In genomic region chr7:152126741-152127140, GRCh38 we compare ENCODE assay signal across 32 cellular contexts.
DNase-seq lines count a peak whose midpoint lies in the region; ATAC-seq and TF ChIP-seq lines count a peak whose summit lies in the region.
"Had no signal": no experiment of that assay in that cellular context is flagged by ENCODE, and none has a peak within 500 bp of the region (broad histone marks: within the 10 kb centered on the region; RNA-seq: fewer than 3 reads in every experiment).

No MANE protein-coding gene starts in this region.

- no peak for ATAC-seq in WTC11
- ATAC-seq in left lobe of liver = peak; percentile 17
- ATAC-seq in stimulated activated memory B cell treated with anti-CD40 and anti-IgM and Interleukin-4, amounts not matched to agents 10 μg/mL and 1 μg/mL and 100 μg/mL, for 72 hours = no peak
- ATAC-seq: activated CD4-positive, CD25-positive, alpha-beta regulatory T cell treated with anti-CD3 and anti-CD28 coated beads, Interleukin-2, amount 50 U/mL, for 24 hours; esophagus mucosa; heart right ventricle; Right ventricle myocardium inferior; upper lobe of right lung had no signal

- no peak for TF ChIP-seq CTCF in WTC11 (IDR thresholded peaks at IDR 0.05)

- no peak for DNase-seq in activated naive CD4-positive, alpha-beta T cell treated with anti-CD3 and anti-CD28 coated beads, Interleukin-2, amount 10 ng/mL, durations not matched to agents 7 days and 5 days
- no peak for DNase-seq in activated naive CD4-positive, alpha-beta T cell treated with anti-CD3 and anti-CD28 coated beads, Interleukin-2, amount 50 U/mL, for 16 hours
- DNase-seq in WTC11 (ENCODE audit: low spot score) (no peak), left lobe of liver (ENCODE audit: low spot score) (no peak), posterior cingulate gyrus (no peak), RKO (ENCODE audit: low spot score) (no peak), GM19240 (ENCODE audit: insufficient read length, low spot score) (no peak)
- DNase-seq: activated CD4-positive, alpha-beta memory T cell treated with anti-CD3 and anti-CD28 coated beads for 36 hours; activated CD8-positive, alpha-beta memory T cell treated with anti-CD3 and anti-CD28 coated beads, Interleukin-2, amount 50 U/mL, for 4 hours; CD4-positive, alpha-beta memory T cell; central memory CD4-positive, alpha-beta T cell; foreskin fibroblast; HCEC 1CT; heart right ventricle; kidney; midbrain; naive B cell; NCI-H1436 treated with DMSO at 0.1 percent for 48 hours; NCI-H2081 treated with DMSO at 0.1 percent for 48 hours; NCI-H2227 treated with DMSO at 0.1 percent for 48 hours; occipital lobe; PC-9; SK-N-SH; stimulated activated CD4-positive, alpha-beta T cell treated with anti-CD3 and anti-CD28 coated beads, Interleukin-4, amount 100 ng/mL, for 24 hours; upper lobe of right lung had no signal

- peaks cover 15% of the 10 kb centered on the region for H3K9me3 Mint-ChIP-seq in activated naive CD4-positive, alpha-beta T cell treated with anti-CD3 and anti-CD28 coated beads, Interleukin-2, amount 10 ng/mL, durations not matched to agents 7 days and 5 days
- H3K9me3 Mint-ChIP-seq in WTC11 = peaks cover 13% of the 10 kb centered on the region
- peaks cover 13% of the 10 kb centered on the region for H3K9me3 Mint-ChIP-seq in stimulated activated memory B cell treated with anti-CD40 and anti-IgM and Interleukin-4, amounts not matched to agents 10 μg/mL and 1 μg/mL and 100 μg/mL, for 72 hours
- H3K9me3 Mint-ChIP-seq: dendritic cell treated with granulocyte-macrophage colony-stimulating factor and Interleukin-4, amounts not matched to agents 40 ng/mL and 50 ng/mL, for 4 days had no signal

- H3K27me3 Mint-ChIP-seq in activated naive CD4-positive, alpha-beta T cell treated with anti-CD3 and anti-CD28 coated beads, Interleukin-2, amount 10 ng/mL, durations not matched to agents 7 days and 5 days = no peaks in the 10 kb centered on the region
- H3K27me3 Mint-ChIP-seq in WTC11 (ENCODE audit: low read depth) = no peaks in the 10 kb centered on the region
- H3K27me3 Mint-ChIP-seq in stimulated activated memory B cell treated with anti-CD40 and anti-IgM and Interleukin-4, amounts not matched to agents 10 μg/mL and 1 μg/mL and 100 μg/mL, for 72 hours = no peaks in the 10 kb centered on the region
- H3K27me3 Mint-ChIP-seq: activated CD4-positive, alpha-beta memory T cell treated with anti-CD3 and anti-CD28 coated beads for 36 hours; CD4-positive, alpha-beta memory T cell; dendritic cell treated with granulocyte-macrophage colony-stimulating factor and Interleukin-4, amounts not matched to agents 40 ng/mL and 50 ng/mL, for 4 days; naive B cell had no signal

- peak overlapping the region; percentile 75 for H3K27ac Mint-ChIP-seq in activated naive CD4-positive, alpha-beta T cell treated with anti-CD3 and anti-CD28 coated beads, Interleukin-2, amount 10 ng/mL, durations not matched to agents 7 days and 5 days
- peak overlapping the region; percentile 78; the same call in 1 of the 2 replicates for H3K27ac Mint-ChIP-seq in WTC11
- H3K27ac Mint-ChIP-seq in stimulated activated memory B cell treated with anti-CD40 and anti-IgM and Interleukin-4, amounts not matched to agents 10 μg/mL and 1 μg/mL and 100 μg/mL, for 72 hours = peak overlapping the region; percentile 44
- H3K27ac Mint-ChIP-seq: activated CD4-positive, alpha-beta memory T cell treated with anti-CD3 and anti-CD28 coated beads for 36 hours; activated T-helper 2 cell treated with anti-CD3 and anti-CD28 coated beads, Interferon-gamma antibody, Interleukin-2, Interleukin-4, amounts not matched to agents 10 μg/mL and 5 μg/mL and 100 μg/mL, durations not matched to agents 14 hours and 24 hours and 36 hours; dendritic cell treated with granulocyte-macrophage colony-stimulating factor and Interleukin-4, amounts not matched to agents 40 ng/mL and 50 ng/mL, for 4 days; T-helper 1 cell treated with Interleukin-12 subunit alpha and Interleukin-12 subunit beta and Interleukin-4 antibody, amounts not matched to agents 30 μg/mL and 1 μg/mL, for 36 hours had no signal

- no peak overlapping the region for H3K4me3 Mint-ChIP-seq in activated naive CD4-positive, alpha-beta T cell treated with anti-CD3 and anti-CD28 coated beads, Interleukin-2, amount 10 ng/mL, durations not matched to agents 7 days and 5 days
- no peak overlapping the region for H3K4me3 Mint-ChIP-seq in WTC11
- H3K4me3 Mint-ChIP-seq in stimulated activated memory B cell treated with anti-CD40 and anti-IgM and Interleukin-4, amounts not matched to agents 10 μg/mL and 1 μg/mL and 100 μg/mL, for 72 hours = no peak overlapping the region
- H3K4me3 Mint-ChIP-seq: activated CD4-positive, alpha-beta memory T cell treated with anti-CD3 and anti-CD28 coated beads for 36 hours; CD4-positive, alpha-beta memory T cell; dendritic cell treated with granulocyte-macrophage colony-stimulating factor and Interleukin-4, amounts not matched to agents 40 ng/mL and 50 ng/mL, for 4 days; naive B cell; T-helper 1 cell treated with Interleukin-12 subunit alpha and Interleukin-12 subunit beta and Interleukin-4 antibody, amounts not matched to agents 30 μg/mL and 1 μg/mL, for 36 hours had no signal

- intact Hi-C loops in posterior cingulate gyrus (cut with DNase I) = no loop called here

- CTCF ChIA-PET in activated naive CD4-positive, alpha-beta T cell treated with anti-CD3 and anti-CD28 coated beads, Interleukin-2, amount 10 ng/mL, durations not matched to agents 7 days and 5 days (lab: Charles Lee) = no interaction called here
- CTCF ChIA-PET in WTC11 (lab: Charles Lee) = no interaction called here

- H3K4me1 Mint-ChIP-seq in activated naive CD4-positive, alpha-beta T cell treated with anti-CD3 and anti-CD28 coated beads, Interleukin-2, amount 10 ng/mL, durations not matched to agents 7 days and 5 days = peaks cover 8% of the 10 kb centered on the region
- peaks cover 6% of the 10 kb centered on the region for H3K4me1 Mint-ChIP-seq in WTC11
- no peaks in the 10 kb centered on the region for H3K4me1 Mint-ChIP-seq in stimulated activated memory B cell treated with anti-CD40 and anti-IgM and Interleukin-4, amounts not matched to agents 10 μg/mL and 1 μg/mL and 100 μg/mL, for 72 hours

- H3K36me3 Mint-ChIP-seq in activated naive CD4-positive, alpha-beta T cell treated with anti-CD3 and anti-CD28 coated beads, Interleukin-2, amount 10 ng/mL, durations not matched to agents 7 days and 5 days = peaks cover 64% of the 10 kb centered on the region
- H3K36me3 Mint-ChIP-seq in WTC11 = peaks cover 50% of the 10 kb centered on the region
- H3K36me3 Mint-ChIP-seq in stimulated activated memory B cell treated with anti-CD40 and anti-IgM and Interleukin-4, amounts not matched to agents 10 μg/mL and 1 μg/mL and 100 μg/mL, for 72 hours = peaks cover 91% of the 10 kb centered on the region

- POLR2A ChIA-PET in WTC11 (lab: Charles Lee) = no interaction called here

TF ChIP-seq in WTC11, 78 proteins besides CTCF, POLR2A, EP300 and RAD21:
- TF ChIP-seq CDX4 (CRISPR knock-in tag; IDR thresholded peaks at IDR 0.05; ENCODE audit: borderline replicate concordance) = no peak
- TF ChIP-seq E2F1 (CRISPR knock-in tag; IDR thresholded peaks at IDR 0.05) = no peak
- no peak for TF ChIP-seq NR2C2 (CRISPR knock-in tag; IDR thresholded peaks at IDR 0.05)
- no peak for TF ChIP-seq ESRRA (CRISPR knock-in tag; IDR thresholded peaks at IDR 0.05; ENCODE audit: borderline replicate concordance)
- no peak for TF ChIP-seq CREB1 (CRISPR knock-in tag; IDR thresholded peaks at IDR 0.05)
- no peak for TF ChIP-seq JAZF1 (CRISPR knock-in tag; IDR thresholded peaks at IDR 0.05)
TF ChIP-seq in WTC11: peak in this region for 0.
